ENCODE assay signal across 8 cellular contexts in genomic region chr19:56111601-56112312, GRCh38. TPM values are rescaled to one million over a fixed set of nuclear protein-coding genes. Genes with fewer than 3 reads are reported as not detected.
DNase-seq lines count a peak whose midpoint lies in the region; ATAC-seq, FAIRE-seq and TF ChIP-seq lines count a peak whose summit lies in the region.

No MANE protein-coding gene starts in this region.

- peak overlapping the region; percentile 26 to 71 (median 61) for H3K27ac ChIP-seq in esophagus squamous epithelium

- H3K4me1 ChIP-seq in esophagus squamous epithelium = peaks cover 62 to 99% (median 84%) of the 10 kb centered on the region in 3 donors

- TF ChIP-seq CTCF in esophagus squamous epithelium (IDR thresholded peaks at IDR 0.05) = no peak

- peaks cover 0 to 20% (median 0%) of the 10 kb centered on the region in 3 donors for H3K36me3 ChIP-seq in esophagus squamous epithelium

- DNase-seq in T-cell (peak in 30 of 34 experiments; percentile 21 to 85 (median 54)), esophagus squamous epithelium (lab: John Stamatoyannopoulos, UW) (no peak), posterior cingulate gyrus (peak in 7 of 10 donors; percentile 45 to 93 (median 70)), cerebellar nuclear complex (lab: John Stamatoyannopoulos, UW) (no peak), H54 (ENCODE audit: insufficient read length, low spot score) (no peak), globus pallidus (ENCODE audit: low spot score) (no peak)

- H3K27ac Mint-ChIP-seq in T-cell = peak overlapping the region in 1 of 2 donors; percentile 6

- H3K4me1 Mint-ChIP-seq in T-cell = peaks cover 59 to 67% (median 62%) of the 10 kb centered on the region in 3 donors

- intact Hi-C loops in esophagus squamous epithelium (cut with DNase I) (no loop called here), posterior cingulate gyrus (cut with DNase I) (no loop called here)

- WGBS in esophagus squamous epithelium, 2 donors = 31 to 34% methylated on average over 12 of the region's 24 CpGs

- peak; percentile 81 for ATAC-seq in GM18907 (IDR thresholded peaks at IDR 0.05; ENCODE audit: unreplicated experiment)
- ATAC-seq in HG02885 (IDR thresholded peaks at IDR 0.05; ENCODE audit: poor library complexity, unreplicated experiment) = peak; percentile 54
- peak; percentile 57 to 92 (median 72) for ATAC-seq in T-cell (replicated peaks in 1 of 4)

- FAIRE-seq in H54 (lab: Jason Lieb, UNC) = no peak

- POLR2A ChIA-PET in T-cell (lab: Charles Lee) = no interaction called here

- no peak for TF ChIP-seq POLR2A in esophagus squamous epithelium (IDR thresholded peaks at IDR 0.05)
- no peak for TF ChIP-seq POLR2A in H54 (IDR thresholded peaks at IDR 0.05; ENCODE audit: low read depth, low read length)

- H3K9me3 Mint-ChIP-seq in T-cell = no peaks in the 10 kb centered on the region

- no peaks in the 10 kb centered on the region for H3K9me3 ChIP-seq in esophagus squamous epithelium

- H3K27me3 ChIP-seq in esophagus squamous epithelium = no peaks in the 10 kb centered on the region

- no peaks in the 10 kb centered on the region for H3K36me3 Mint-ChIP-seq in T-cell

- H3K4me3 Mint-ChIP-seq in T-cell = peak overlapping the region in 1 of 3 donors; percentile 62

- no peaks in the 10 kb centered on the region for H3K27me3 Mint-ChIP-seq in T-cell

- CTCF ChIA-PET in T-cell (lab: Charles Lee) = no interaction called here

- peak overlapping the region in 1 of 4 donors; percentile 3 for H3K4me3 ChIP-seq in esophagus squamous epithelium

RNA-seq across cellular contexts. Expression of gene ZNF787, which starts 9.3 kb away (rescaled TPM):
- total RNA-seq in T-cell = 10 to 100 TPM; 20.6 to 38.6 (median 34.9) TPM
- 10 to 100 TPM in 3 of 4 donors, 1 to 10 TPM in 1; 9.9 to 21.3 (median 13.1) TPM for total RNA-seq in esophagus squamous epithelium

RNA-seq across cellular contexts. Expression of gene ZNF444, which starts 29.3 kb away (rescaled TPM):
- total RNA-seq in T-cell (10 to 100 TPM; 23.1 to 51.4 (median 46.0) TPM), esophagus squamous epithelium (10 to 100 TPM; 10.6 to 22.1 (median 15.6) TPM)

Comparison
In these comparisons a context has a peak if more than half of its experiments do, and no peak if none do; other contexts are left out.
1. DNase-seq: peak in T-cell (30 of 34) and posterior cingulate gyrus (7 of 10); none in esophagus squamous epithelium (single experiment), cerebellar nuclear complex (0 of 2), H54 (single experiment) and globus pallidus (single experiment).
2. Peak in every context shown above with its lines, with median percentiles within 50 percentile points of each other: ATAC-seq.